ENCODE assay signal across 29 cellular contexts in genomic region chr2:62181836-62182235, GRCh38.
"Had no signal": no experiment of that assay in that cellular context is flagged by ENCODE, and none has a peak within 500 bp of the region (broad histone marks: within the 10 kb centered on the region; RNA-seq: fewer than 3 reads in every experiment).

No MANE protein-coding gene starts in this region.

- FAIRE-seq: bronchial epithelial cell, colon, endometrium, frontal cortex, keratinocyte, small intestine, urothelium cell line had no signal

- H3K27me3 ChIP-seq: hepatocyte, ovary, sigmoid colon, transverse colon had no signal

- ATAC-seq: activated CD4-positive, alpha-beta T cell treated with anti-CD3 and anti-CD28 coated beads for 36 hours; left cardiac atrium had no signal

- H3K27me3 Mint-ChIP-seq: activated CD4-positive, alpha-beta T cell treated with anti-CD3 and anti-CD28 coated beads for 36 hours; activated naive CD8-positive, alpha-beta T cell; central memory CD8-positive, alpha-beta T cell had no signal

- H3K27ac ChIP-seq: epithelial cell of prostate, hepatocyte, ovary, prostate gland, sigmoid colon, transverse colon had no signal

- DNase-seq: activated CD4-positive, alpha-beta T cell treated with anti-CD3 and anti-CD28 coated beads for 36 hours; activated CD4-positive, alpha-beta T cell treated with anti-CD3 and anti-CD28 coated beads, Interleukin-2, amount 50 U/mL, for 4 hours; activated CD4-positive, CD25-positive, alpha-beta regulatory T cell; activated CD8-positive, alpha-beta memory T cell treated with anti-CD3 and anti-CD28 coated beads for 24 hours; activated effector memory CD4-positive, alpha-beta T cell treated with Interleukin-2 at 50 U/mL for 16 hours; activated naive CD4-positive, alpha-beta T cell treated with Interleukin-2 at 50 U/mL for 16 hours; anterior cingulate cortex; dermis blood vessel endothelial cell; effector CD4-positive, alpha-beta T cell; left cardiac atrium; mammary epithelial cell; nephron progenitor cell; ovary; retina; sigmoid colon; small intestine; stimulated activated naive CD4-positive, alpha-beta T cell treated with Interleukin-2 at 50 U/mL for 16 hours; transverse colon had no signal

- H3K9me3 Mint-ChIP-seq: central memory CD8-positive, alpha-beta T cell; nephron progenitor cell had no signal

- H3K4me1 Mint-ChIP-seq: central memory CD8-positive, alpha-beta T cell had no signal

- H3K9me3 ChIP-seq: ovary, prostate gland, sigmoid colon, transverse colon had no signal

- H3K27ac Mint-ChIP-seq: activated CD4-positive, alpha-beta T cell treated with anti-CD3 and anti-CD28 coated beads for 36 hours; activated naive CD8-positive, alpha-beta T cell; nephron progenitor cell had no signal

- H3K36me3 Mint-ChIP-seq: activated naive CD8-positive, alpha-beta T cell had no signal

- H3K36me3 ChIP-seq: ovary, prostate gland, sigmoid colon, transverse colon had no signal

- H3K4me3 Mint-ChIP-seq: activated CD4-positive, alpha-beta T cell treated with anti-CD3 and anti-CD28 coated beads for 36 hours; activated naive CD8-positive, alpha-beta T cell; central memory CD8-positive, alpha-beta T cell; nephron progenitor cell had no signal

- H3K4me3 ChIP-seq: hepatocyte, ovary, prostate gland, sigmoid colon, transverse colon had no signal

- H3K4me2 ChIP-seq: hepatocyte had no signal

- H3K4me1 ChIP-seq: prostate gland, transverse colon had no signal
